Comparison of ENCODE assay signal across 17 cellular contexts in genomic region chr4:48748949-48749596, GRCh38. TPM values are rescaled to one million over a fixed set of nuclear protein-coding genes. Genes with fewer than 3 reads are reported as not detected.
DNase-seq lines count a peak whose midpoint lies in the region; TF ChIP-seq lines count a peak whose summit lies in the region.
"Had no signal": no experiment of that assay in that cellular context is flagged by ENCODE, and none has a peak within 500 bp of the region (broad histone marks: within the 10 kb centered on the region; RNA-seq: fewer than 3 reads in every experiment).

No MANE protein-coding gene starts in this region.

- H3K36me3 ChIP-seq in left ventricle myocardium inferior (no peaks in the 10 kb centered on the region), neuronal stem cell (replicated peaks in 1 of 2; ENCODE audit: control insufficient read depth in 2 of 2, insufficient read depth in 2 of 2, low read length in 2 of 2) (no peaks in the 10 kb centered on the region), SK-N-SH (replicated peaks in 1 of 2; ENCODE audit: control insufficient read depth in 1 of 2, insufficient read depth in 2 of 2, low read length in 1 of 2) (no peaks in the 10 kb centered on the region)
- H3K36me3 ChIP-seq: colonic mucosa, pancreas had no signal

- TF ChIP-seq CTCF in left ventricle myocardium inferior (IDR thresholded peaks at IDR 0.05; ENCODE audit: borderline replicate concordance) (no peak), SK-N-SH (IDR thresholded peaks at IDR 0.05) (no peak)

- no peak overlapping the region for H2AFZ ChIP-seq in neuronal stem cell (ENCODE audit: low read length)
- H2AFZ ChIP-seq in SK-N-SH (ENCODE audit: low read depth) = no peak overlapping the region

- peaks cover 43% of the 10 kb centered on the region for H4K20me1 ChIP-seq in SK-N-SH (ENCODE audit: insufficient read depth)

- H3K4me3 ChIP-seq in left ventricle myocardium inferior = no peak overlapping the region
- no peak overlapping the region for H3K4me3 ChIP-seq in neuronal stem cell (ENCODE audit: low read length in 2 of 2)
- H3K4me3 ChIP-seq in SK-N-SH (ENCODE audit: low read depth in 2 of 2, low read length in 1 of 2) = no peak overlapping the region
- H3K4me3 ChIP-seq: colonic mucosa, pancreas had no signal

- no peak overlapping the region for H2BK12ac ChIP-seq in neuronal stem cell (ENCODE audit: low read length)

- H4K8ac ChIP-seq in neuronal stem cell (ENCODE audit: low read depth, low read length) = no peak overlapping the region

- no CpG with 5 or more reads among the region's 11 CpGs for WGBS in neuronal stem cell (ENCODE audit: extremely low coverage in 2 of 2, insufficient read length in 2 of 2, insufficient replicate concordance in 1 of 2), 2 donors
- 97% methylated on average over 11 of the region's 11 CpGs for WGBS in SK-N-SH (ENCODE audit: low lambda C conversion rate)

- H3K79me2 ChIP-seq in SK-N-SH (ENCODE audit: insufficient read depth) = peaks cover 96% of the 10 kb centered on the region

- H3K4me2 ChIP-seq in neuronal stem cell (ENCODE audit: insufficient read depth, low read length, poor library complexity, severe bottlenecking) = no peak overlapping the region
- H3K4me2 ChIP-seq in SK-N-SH = no peak overlapping the region

- H3F3A ChIP-seq in SK-N-SH (replicated peaks; ENCODE audit: insufficient read depth) = peaks cover 6% of the 10 kb centered on the region

- no peak overlapping the region for H3K4ac ChIP-seq in neuronal stem cell (ENCODE audit: low read length)

- H2BK15ac ChIP-seq in neuronal stem cell (ENCODE audit: low read length) = no peak overlapping the region

- CTCF ChIA-PET in SK-N-SH (lab: Yijun Ruan, JAX) = interaction anchor here (1.0 kb wide), 1 partner anchor 11 kb away, joined by 3 read pairs; no protein-coding TSS in a partner anchor

- peak overlapping the region; percentile 3 for H3K9ac ChIP-seq in neuronal stem cell (ENCODE audit: low read depth, low read length, poor library complexity)
- H3K9ac ChIP-seq in SK-N-SH = no peak overlapping the region

- no peak overlapping the region for H3K23ac ChIP-seq in neuronal stem cell (ENCODE audit: low read depth, low read length, poor library complexity)

- intact Hi-C loops in left ventricle myocardium inferior (cut with micrococcal nuclease) = no loop called here

- H3K9me3 ChIP-seq in left ventricle myocardium inferior (replicated peaks) (no peaks in the 10 kb centered on the region), neuronal stem cell (replicated peaks in 1 of 2; ENCODE audit: control insufficient read depth in 2 of 2, insufficient read depth in 1 of 2, low read depth in 1 of 2, low read length in 2 of 2) (peaks cover 3 to 10% of the 10 kb centered on the region in 2 donors), SK-N-SH (no peaks in the 10 kb centered on the region)
- H3K9me3 ChIP-seq: colonic mucosa, pancreas had no signal

- H3K79me1 ChIP-seq in neuronal stem cell (ENCODE audit: low read depth, low read length) = peaks cover 2% of the 10 kb centered on the region

- H3K18ac ChIP-seq in neuronal stem cell (ENCODE audit: low read length) = no peak overlapping the region

- TF ChIP-seq EP300 in SK-N-SH (IDR thresholded peaks at IDR 0.05; ENCODE audit: borderline replicate concordance in 1 of 2, low read depth in 1 of 2, low read length in 1 of 2) = no peak

- H3K4me1 ChIP-seq in left ventricle myocardium inferior (peaks cover 66% of the 10 kb centered on the region), neuronal stem cell (ENCODE audit: control insufficient read depth in 2 of 2, insufficient read depth in 1 of 2, low read depth in 1 of 2, low read length in 2 of 2) (peaks cover 5% of the 10 kb centered on the region in 2 donors), SK-N-SH (ENCODE audit: control insufficient read depth in 1 of 2, insufficient read depth in 2 of 2, low read depth in 1 of 2, low read length in 1 of 2) (peaks cover 4 to 9% of the 10 kb centered on the region in 2 experiments; a peak in 2 of 4 replicates)
- H3K4me1 ChIP-seq: colonic mucosa, pancreas had no signal

- no peak overlapping the region for H2BK5ac ChIP-seq in neuronal stem cell (ENCODE audit: low read length)

- H3K27ac ChIP-seq in left ventricle myocardium inferior (replicated peaks) = peak overlapping the region; percentile 7
- H3K27ac ChIP-seq in neuronal stem cell (replicated peaks; ENCODE audit: low read length) = no peak overlapping the region
- no peak overlapping the region for H3K27ac ChIP-seq in SK-N-SH (ENCODE audit: low read depth in 2 of 2, low read length in 1 of 2)
- H3K27ac ChIP-seq: colonic mucosa, pancreas, VCaP had no signal

- H3K14ac ChIP-seq in neuronal stem cell (ENCODE audit: low read length) = no peak overlapping the region

- no peak overlapping the region for H2BK120ac ChIP-seq in neuronal stem cell (ENCODE audit: low read depth, low read length)

- TF ChIP-seq RAD21 in SK-N-SH (IDR thresholded peaks at IDR 0.05; ENCODE audit: low read length) = no peak

- H2AK5ac ChIP-seq in neuronal stem cell (ENCODE audit: low read depth, low read length) = no peak overlapping the region

- H3K27me3 ChIP-seq in left ventricle myocardium inferior (ENCODE audit: low read depth) = no peaks in the 10 kb centered on the region
- no peaks in the 10 kb centered on the region for H3K27me3 ChIP-seq in neuronal stem cell (ENCODE audit: control insufficient read depth in 3 of 3, insufficient read depth in 3 of 3, low read depth in 1 of 3, low read length in 3 of 3)
- H3K27me3 ChIP-seq in SK-N-SH (ENCODE audit: insufficient read depth) = no peaks in the 10 kb centered on the region
- H3K27me3 ChIP-seq: colonic mucosa, pancreas had no signal

- POLR2A ChIA-PET in SK-N-SH (lab: Yijun Ruan, JAX) = no interaction called here

- DNase-seq in DMS53 (lab: John Stamatoyannopoulos, UW) (peak; percentile 35), DMS53 treated with DMSO at 0.1 percent for 48 hours (lab: John Stamatoyannopoulos, UW; ENCODE audit: unreplicated experiment) (no peak), astrocyte of the hippocampus (ENCODE audit: low read depth, low spot score) (peak; percentile 23), left ventricle myocardium inferior (no peak), neuronal stem cell (ENCODE audit: low spot score) (no peak), SK-N-SH (no peak), cerebellum (ENCODE audit: low spot score) (no peak), middle frontal gyrus (ENCODE audit: extremely low spot score, low spot score) (no peak)
- DNase-seq: activated CD8-positive, alpha-beta T cell treated with anti-CD3 and anti-CD28 coated beads, Interleukin-2, amount 10 ng/mL, durations not matched to agents 7 days and 5 days; colonic mucosa; kidney; NCI-H1048; NCI-H345; stimulated activated naive B cell treated with anti-CD40 and anti-IgM and Interleukin-4, amounts not matched to agents 10 μg/mL and 1 μg/mL and 100 μg/mL, for 72 hours; T-cell had no signal

- H3K9me2 ChIP-seq in SK-N-SH = no peaks in the 10 kb centered on the region

- no peak overlapping the region for H4K91ac ChIP-seq in neuronal stem cell (ENCODE audit: low read depth, low read length, poor library complexity)

TF ChIP-seq in SK-N-SH, 30 proteins besides CTCF, POLR2A, EP300 and RAD21 (continues in another document):
- TF ChIP-seq TAF1 (IDR thresholded peaks at IDR 0.05; ENCODE audit: borderline replicate concordance, low read depth, low read length) = no peak
- TF ChIP-seq JUND (IDR thresholded peaks at IDR 0.05) = no peak
- TF ChIP-seq FOXM1 (IDR thresholded peaks at IDR 0.05; ENCODE audit: low read depth) = no peak
- TF ChIP-seq NRF1 (IDR thresholded peaks at IDR 0.05; ENCODE audit: low read depth, low read length) = no peak
- no peak for TF ChIP-seq CHD2 (IDR thresholded peaks at IDR 0.05; ENCODE audit: low read length, partially characterized antibody)
- TF ChIP-seq POLR2AphosphoS5 (IDR thresholded peaks at IDR 0.05; ENCODE audit: low read depth, low read length) = no peak
- no peak for TF ChIP-seq FOSL2 (IDR thresholded peaks at IDR 0.05; ENCODE audit: borderline replicate concordance, low read depth)
- no peak for TF ChIP-seq ZBTB33 (IDR thresholded peaks at IDR 0.05; ENCODE audit: borderline replicate concordance, low read depth)
- TF ChIP-seq ELF1 (IDR thresholded peaks at IDR 0.05) = no peak
- no peak for TF ChIP-seq RXRA (IDR thresholded peaks at IDR 0.05; ENCODE audit: borderline replicate concordance, low read depth)
- no peak for TF ChIP-seq USF2 (IDR thresholded peaks at IDR 0.05; ENCODE audit: borderline replicate concordance, low read depth, low read length)
- no peak for TF ChIP-seq MXI1 (IDR thresholded peaks at IDR 0.05; ENCODE audit: low read depth, low read length)
- no peak for TF ChIP-seq MAX (IDR thresholded peaks at IDR 0.05; ENCODE audit: low read depth)

RNA-seq across cellular contexts. Expression of gene FRYL, which starts 31.0 kb away (rescaled TPM):
- total RNA-seq in left ventricle myocardium inferior (33.2 TPM), cerebellum (141 TPM)
- polyA plus RNA-seq in neuronal stem cell (2013, experiment 1 of 2) = 12.6 TPM
- 13.6 TPM for polyA plus RNA-seq in neuronal stem cell (2013, experiment 2 of 2)
- 8.2 and 10.2 TPM in 2 replicates for polyA plus RNA-seq in SK-N-SH (2012; rRNA removed)
- polyA plus RNA-seq in SK-N-SH (2012; cell fraction: cytosol; rRNA removed) = 9.2 and 9.3 TPM in 2 replicates
- 12.3 and 30.0 TPM in 2 replicates for polyA plus RNA-seq in SK-N-SH (2012; cell fraction: nucleus; rRNA removed)

Comparison
In these comparisons a context has a peak if more than half of its experiments do, and no peak if none do; other contexts are left out.
1. DNase-seq: peak in DMS53 (single experiment) and astrocyte of the hippocampus (single experiment); none in DMS53 treated with DMSO at 0.1 percent for 48 hours (single experiment), left ventricle myocardium inferior (single experiment), neuronal stem cell (single experiment), SK-N-SH (single experiment), cerebellum (single experiment) and middle frontal gyrus (single experiment).